ENCODE assay signal across 12 cellular contexts in genomic region chr19:46298477-46299003, GRCh38. TPM values are rescaled to one million over a fixed set of nuclear protein-coding genes. Genes with fewer than 3 reads are reported as not detected.
DNase-seq lines count a peak whose midpoint lies in the region; ATAC-seq, FAIRE-seq and TF ChIP-seq lines count a peak whose summit lies in the region.
"Had no signal": no experiment of that assay in that cellular context is flagged by ENCODE, and none has a peak within 500 bp of the region (broad histone marks: within the 10 kb centered on the region; RNA-seq: fewer than 3 reads in every experiment).

No MANE protein-coding gene starts in this region.

- intact Hi-C loops in tibial artery (cut with DNase I; ENCODE audit: low total_unique reads): no loop called here

- H3K9ac ChIP-seq in duodenal mucosa (ENCODE audit: low read depth in 1 of 2, low read length in 2 of 2): peak overlapping the region; percentile 1 to 49

- peak overlapping the region; percentile 94 for H3K27ac ChIP-seq in RWPE1
- peak overlapping the region; percentile 68 for H3K27ac ChIP-seq in duodenal mucosa (ENCODE audit: low read depth, low read length)
- peak overlapping the region; percentile 93 to 96 for H3K27ac ChIP-seq in tibial artery

- H3K9me3 ChIP-seq in duodenal mucosa (ENCODE audit: control insufficient read depth in 1 of 2, low read length in 2 of 2): no peaks in the 10 kb centered on the region
- H3K9me3 ChIP-seq in tibial artery: no peaks in the 10 kb centered on the region

- no peak for FAIRE-seq in HTR-8/SVneo (lab: Jason Lieb, UNC)

- ATAC-seq in HG03135 (IDR thresholded peaks at IDR 0.05; ENCODE audit: unreplicated experiment): no peak
- ATAC-seq: natural killer cell had no signal

- TF ChIP-seq CTCF in RWPE1 (conservative IDR thresholded peaks at IDR 0.05; ENCODE audit: low read depth) (no peak), tibial artery (IDR thresholded peaks at IDR 0.05) (peak in 1 of 2 experiments; percentile 1)

- H3K27me3 ChIP-seq in duodenal mucosa (ENCODE audit: control insufficient read depth in 1 of 2, insufficient read depth in 2 of 2, low read length in 2 of 2) (no peaks in the 10 kb centered on the region), tibial artery (no peaks in the 10 kb centered on the region)

- peak overlapping the region; percentile 28 to 48 for H3K4me3 ChIP-seq in duodenal mucosa (ENCODE audit: low read depth in 1 of 2, low read length in 2 of 2)
- peak overlapping the region; percentile 61 for H3K4me3 ChIP-seq in tibial artery

- DNase-seq in RWPE1 (ENCODE audit: low spot score) (no peak), midbrain (lab: John Stamatoyannopoulos, UW) (peak; percentile 58), tibial artery (no peak), A172 (ENCODE audit: low spot score) (no peak), HTR-8/SVneo (ENCODE audit: insufficient read length, low spot score) (no peak)
- DNase-seq in activated CD4-positive, CD25-positive, alpha-beta regulatory T cell (lab: John Stamatoyannopoulos, UW): no peak
- DNase-seq: activated B cell treated with CpG ODN at 0.5 μM for 24 hours; activated naive CD4-positive, alpha-beta T cell; natural killer cell had no signal

- CTCF ChIA-PET in RWPE1 (lab: Yijun Ruan, JAX): interaction anchor here (0.6 to 1.2 kb wide), 2 partner anchors 97 to 346 kb away, joined by 4 to 7 read pairs; no protein-coding TSS in a partner anchor

- H3K4me1 ChIP-seq in duodenal mucosa (ENCODE audit: control insufficient read depth in 1 of 2, insufficient read depth in 2 of 2, low read length in 2 of 2): peaks cover 46 to 54% of the 10 kb centered on the region in 2 donors
- H3K4me1 ChIP-seq in tibial artery: peaks cover 11 to 71% (median 62%) of the 10 kb centered on the region in 4 donors

- POLR2A ChIA-PET in RWPE1 (lab: Yijun Ruan, JAX; ENCODE audit: low non-redundant PET): interaction anchor here (0.6 kb wide), 1 partner anchor 62 kb away, joined by 5 read pairs; no protein-coding TSS in a partner anchor

- no peaks in the 10 kb centered on the region for H3K36me3 ChIP-seq in duodenal mucosa (ENCODE audit: control insufficient read depth in 1 of 2, insufficient read depth in 2 of 2, low read length in 2 of 2)
- H3K36me3 ChIP-seq in tibial artery: peaks cover 2 to 4% (median 4%) of the 10 kb centered on the region in 3 donors

RNA-seq across cellular contexts. Expression of gene HIF3A, which starts 1.7 kb away (rescaled TPM):
- total RNA-seq in A172 (2014; rRNA removed; shearing (Covaris generic)): not detected in 2 replicates
- total RNA-seq: activated B cell treated with CpG ODN at 0.5 μM for 24 hours, LHCN-M2, natural killer cell had no signal

RNA-seq across cellular contexts. Expression of gene PPP5C, which starts 48.3 kb away (rescaled TPM):
- 40.4 and 53.1 TPM in 2 replicates for total RNA-seq in A172 (2014; rRNA removed; shearing (Covaris generic))
